ENCODE assay signal across 28 cellular contexts in the genomic region with DNA sequence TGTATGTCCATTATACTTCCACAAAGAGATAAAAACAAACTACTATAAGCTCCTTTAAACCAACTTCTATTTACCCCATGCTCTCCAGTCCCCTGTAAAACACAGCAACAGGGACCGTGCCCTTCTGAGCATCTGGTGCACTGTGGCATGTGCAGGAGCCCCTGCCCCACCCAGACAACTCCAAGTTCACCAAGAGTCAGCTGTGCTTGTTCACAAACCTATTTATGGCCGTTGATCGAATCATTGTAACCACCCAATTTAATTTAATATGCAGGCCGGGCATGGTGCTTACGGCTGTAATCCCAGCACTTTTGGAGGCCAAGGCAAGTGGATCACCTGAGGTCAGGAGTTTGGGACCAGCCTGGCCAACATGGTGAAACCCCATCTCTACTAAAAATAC. TPM values are rescaled to one million over a fixed set of nuclear protein-coding genes. Genes with fewer than 3 reads are reported as not detected.
"Had no signal": no experiment of that assay in that cellular context is flagged by ENCODE, and none has a peak within 500 bp of the region (broad histone marks: within the 10 kb centered on the region; RNA-seq: fewer than 3 reads in every experiment).

No MANE protein-coding gene starts in this region.

- H3K4me1 Mint-ChIP-seq: activated CD4-positive, alpha-beta T cell treated with anti-CD3 and anti-CD28 coated beads for 36 hours; activated naive CD8-positive, alpha-beta T cell treated with anti-CD3 and anti-CD28 coated beads, Interleukin-2, amount 50 U/mL, for 24 hours had no signal

- H3K9me3 ChIP-seq: neutrophil, pancreas, upper lobe of left lung had no signal

- H3K4me3 Mint-ChIP-seq: activated CD4-positive, alpha-beta memory T cell treated with anti-CD3 and anti-CD28 coated beads for 36 hours; activated CD4-positive, alpha-beta T cell treated with anti-CD3 and anti-CD28 coated beads for 36 hours; activated naive CD4-positive, alpha-beta T cell treated with anti-CD3 and anti-CD28 coated beads, Interleukin-2, amount 10 ng/mL, durations not matched to agents 7 days and 5 days; activated naive CD8-positive, alpha-beta T cell treated with anti-CD3 and anti-CD28 coated beads, Interleukin-2, amount 50 U/mL, for 24 hours; brain; endodermal cell; naive thymus-derived CD4-positive, alpha-beta T cell; stimulated activated naive CD8-positive, alpha-beta T cell treated with anti-CD3 and anti-CD28 coated beads, Interleukin-15, amount 100 ng/mL, for 72 hours; WTC11 had no signal

- H3K36me3 ChIP-seq: neutrophil, pancreas, upper lobe of left lung had no signal

- DNase-seq: activated CD4-positive, alpha-beta memory T cell treated with anti-CD3 and anti-CD28 coated beads for 36 hours; activated CD4-positive, alpha-beta T cell treated with anti-CD3 and anti-CD28 coated beads for 36 hours; activated naive CD4-positive, alpha-beta T cell treated with anti-CD3 and anti-CD28 coated beads, Interleukin-2, amount 10 ng/mL, durations not matched to agents 7 days and 5 days; activated naive CD8-positive, alpha-beta T cell treated with anti-CD3 and anti-CD28 coated beads, Interleukin-2, amount 50 U/mL, for 24 hours; activated T-cell treated with anti-CD3 and anti-CD28 coated beads, Interleukin-2, amount 50 U/mL, for 1 hour; anterior cingulate cortex; central memory CD4-positive, alpha-beta T cell; dorsolateral prefrontal cortex; endodermal cell; foreskin fibroblast; naive thymus-derived CD4-positive, alpha-beta T cell; pancreas; stimulated activated CD4-positive, alpha-beta T cell treated with anti-CD3 and anti-CD28 coated beads, Interleukin-15, amount 100 ng/mL, for 24 hours; stimulated activated CD4-positive, alpha-beta T cell treated with anti-CD3 and anti-CD28 coated beads, Interleukin-2, amount 100 ng/mL, for 48 hours; stimulated activated naive CD8-positive, alpha-beta T cell treated with anti-CD3 and anti-CD28 coated beads, Interleukin-15, amount 100 ng/mL, for 72 hours; SW 1271; upper lobe of left lung had no signal

- H3K27ac ChIP-seq: dorsolateral prefrontal cortex, epithelial cell of prostate, neutrophil, pancreas, upper lobe of left lung had no signal

- ATAC-seq: activated CD4-positive, alpha-beta T cell treated with anti-CD3 and anti-CD28 coated beads for 36 hours; activated naive CD8-positive, alpha-beta T cell treated with anti-CD3 and anti-CD28 coated beads, Interleukin-2, amount 50 U/mL, for 24 hours; naive thymus-derived CD4-positive, alpha-beta T cell; pancreas; stimulated activated naive CD8-positive, alpha-beta T cell treated with anti-CD3 and anti-CD28 coated beads, Interleukin-15, amount 100 ng/mL, for 72 hours; WTC11 had no signal

- H3K4me3 ChIP-seq: dorsolateral prefrontal cortex, lung, pancreas, upper lobe of left lung had no signal

- H3K36me3 Mint-ChIP-seq: activated CD4-positive, alpha-beta memory T cell treated with anti-CD3 and anti-CD28 coated beads for 36 hours; activated naive CD4-positive, alpha-beta T cell treated with anti-CD3 and anti-CD28 coated beads, Interleukin-2, amount 10 ng/mL, durations not matched to agents 7 days and 5 days; brain; naive thymus-derived CD4-positive, alpha-beta T cell; WTC11 had no signal

- FAIRE-seq: colon, islet of Langerhans, pancreas, TTC549 had no signal

- H3K27me3 Mint-ChIP-seq: activated naive CD8-positive, alpha-beta T cell treated with anti-CD3 and anti-CD28 coated beads, Interleukin-2, amount 50 U/mL, for 24 hours; brain had no signal

- H3K9me3 Mint-ChIP-seq: activated CD4-positive, alpha-beta memory T cell treated with anti-CD3 and anti-CD28 coated beads for 36 hours; activated naive CD4-positive, alpha-beta T cell treated with anti-CD3 and anti-CD28 coated beads, Interleukin-2, amount 10 ng/mL, durations not matched to agents 7 days and 5 days; activated naive CD8-positive, alpha-beta T cell treated with anti-CD3 and anti-CD28 coated beads, Interleukin-2, amount 50 U/mL, for 24 hours; activated T-helper 2 cell treated with anti-CD3 and anti-CD28 coated beads, Interferon-gamma antibody, Interleukin-2, Interleukin-4, amounts not matched to agents 10 μg/mL and 5 μg/mL and 100 μg/mL, durations not matched to agents 14 hours and 24 hours and 36 hours; endodermal cell; stimulated activated naive CD8-positive, alpha-beta T cell treated with anti-CD3 and anti-CD28 coated beads, Interleukin-15, amount 100 ng/mL, for 72 hours; WTC11 had no signal

- H3K4me1 ChIP-seq: pancreas, upper lobe of left lung had no signal

- H3K27me3 ChIP-seq: dorsolateral prefrontal cortex, pancreas, upper lobe of left lung had no signal

- H3K27ac Mint-ChIP-seq: activated CD4-positive, alpha-beta memory T cell treated with anti-CD3 and anti-CD28 coated beads for 36 hours; activated CD4-positive, alpha-beta T cell treated with anti-CD3 and anti-CD28 coated beads for 36 hours; activated naive CD4-positive, alpha-beta T cell treated with anti-CD3 and anti-CD28 coated beads, Interleukin-2, amount 10 ng/mL, durations not matched to agents 7 days and 5 days; activated naive CD8-positive, alpha-beta T cell treated with anti-CD3 and anti-CD28 coated beads, Interleukin-2, amount 50 U/mL, for 24 hours; activated T-helper 2 cell treated with anti-CD3 and anti-CD28 coated beads, Interferon-gamma antibody, Interleukin-2, Interleukin-4, amounts not matched to agents 10 μg/mL and 5 μg/mL and 100 μg/mL, durations not matched to agents 14 hours and 24 hours and 36 hours; endodermal cell; naive thymus-derived CD4-positive, alpha-beta T cell; stimulated activated naive CD8-positive, alpha-beta T cell treated with anti-CD3 and anti-CD28 coated beads, Interleukin-15, amount 100 ng/mL, for 72 hours; WTC11 had no signal

RNA-seq across cellular contexts. Expression of gene NNAT, which starts 20.3 kb away (rescaled TPM):
- total RNA-seq: activated T-helper 2 cell treated with anti-CD3 and anti-CD28 coated beads, Interferon-gamma antibody, Interleukin-2, Interleukin-4, amounts not matched to agents 10 μg/mL and 5 μg/mL and 100 μg/mL, durations not matched to agents 14 hours and 24 hours and 36 hours; naive thymus-derived CD4-positive, alpha-beta T cell; SK-MEL-5; T-helper 2 cell treated with Interferon-gamma antibody and Interleukin-4, amounts not matched to agents 100 ng/mL and 5 ng/mL, for 36 hours had no signal
- polyA plus RNA-seq: naive thymus-derived CD4-positive, alpha-beta T cell had no signal
